Comparison of ENCODE assay signal across 1 cellular context in the genomic region with DNA sequence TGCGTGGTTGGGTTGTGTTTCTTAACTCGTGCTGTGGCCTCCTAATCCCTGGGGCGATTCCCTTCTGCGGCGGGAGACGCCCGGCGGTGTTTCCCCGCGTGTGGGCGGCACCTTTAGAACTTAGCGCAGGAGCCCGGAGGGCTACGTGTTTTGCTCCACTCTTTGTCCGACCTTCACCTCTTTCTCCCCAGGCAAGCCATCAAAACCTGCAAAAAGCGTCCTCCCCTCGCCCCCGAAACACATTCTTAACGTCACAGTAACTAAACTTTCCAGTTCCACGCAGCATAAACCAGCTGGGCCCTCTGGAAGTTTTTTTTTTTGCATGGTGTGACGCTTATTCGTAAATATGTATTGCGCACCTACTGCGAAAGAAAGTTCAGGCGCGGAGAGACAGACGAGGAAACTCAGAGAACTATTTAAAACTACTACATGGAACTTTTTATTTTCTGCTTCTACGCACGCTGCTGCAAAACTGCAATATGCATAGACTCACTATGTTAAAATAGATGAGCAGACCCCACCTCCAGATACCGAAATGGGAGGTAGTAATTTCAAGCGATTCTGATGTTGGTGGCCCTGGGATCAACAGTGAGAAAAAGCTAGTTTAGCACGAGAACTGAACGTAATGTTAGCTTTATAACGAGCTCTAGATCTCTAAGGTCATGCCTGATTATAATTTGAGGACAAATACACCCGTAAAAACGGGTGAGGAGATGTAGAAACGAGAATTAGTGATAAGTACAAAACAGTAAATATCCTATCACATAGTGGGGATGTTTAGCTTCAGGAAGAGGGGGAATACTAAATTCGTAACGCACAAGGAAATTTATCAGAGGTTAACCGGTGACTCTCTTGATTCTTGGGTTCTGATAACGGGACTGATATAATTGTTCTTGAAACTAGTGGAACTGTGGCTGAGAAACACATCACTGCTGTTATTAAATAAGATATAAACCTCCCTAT.
TF ChIP-seq lines count a peak whose summit lies in the region.

No MANE protein-coding gene starts in this region.

TF ChIP-seq in GM12878, 131 proteins besides CTCF, POLR2A, EP300 and RAD21 (continued from another document and continues in another):
- no peak for TF ChIP-seq NFYA (IDR thresholded peaks at IDR 0.05; ENCODE audit: borderline replicate concordance, low read depth, low read length)
- TF ChIP-seq IKZF1 (conservative IDR thresholded peaks at IDR 0.05): no peak; the same call in 1 of the 2 replicates
- TF ChIP-seq TAF1 (IDR thresholded peaks at IDR 0.05; ENCODE audit: borderline replicate concordance, low read depth, low read length): no peak
- no peak for TF ChIP-seq ZSCAN29 (IDR thresholded peaks at IDR 0.05)
- TF ChIP-seq, protein P1, sequence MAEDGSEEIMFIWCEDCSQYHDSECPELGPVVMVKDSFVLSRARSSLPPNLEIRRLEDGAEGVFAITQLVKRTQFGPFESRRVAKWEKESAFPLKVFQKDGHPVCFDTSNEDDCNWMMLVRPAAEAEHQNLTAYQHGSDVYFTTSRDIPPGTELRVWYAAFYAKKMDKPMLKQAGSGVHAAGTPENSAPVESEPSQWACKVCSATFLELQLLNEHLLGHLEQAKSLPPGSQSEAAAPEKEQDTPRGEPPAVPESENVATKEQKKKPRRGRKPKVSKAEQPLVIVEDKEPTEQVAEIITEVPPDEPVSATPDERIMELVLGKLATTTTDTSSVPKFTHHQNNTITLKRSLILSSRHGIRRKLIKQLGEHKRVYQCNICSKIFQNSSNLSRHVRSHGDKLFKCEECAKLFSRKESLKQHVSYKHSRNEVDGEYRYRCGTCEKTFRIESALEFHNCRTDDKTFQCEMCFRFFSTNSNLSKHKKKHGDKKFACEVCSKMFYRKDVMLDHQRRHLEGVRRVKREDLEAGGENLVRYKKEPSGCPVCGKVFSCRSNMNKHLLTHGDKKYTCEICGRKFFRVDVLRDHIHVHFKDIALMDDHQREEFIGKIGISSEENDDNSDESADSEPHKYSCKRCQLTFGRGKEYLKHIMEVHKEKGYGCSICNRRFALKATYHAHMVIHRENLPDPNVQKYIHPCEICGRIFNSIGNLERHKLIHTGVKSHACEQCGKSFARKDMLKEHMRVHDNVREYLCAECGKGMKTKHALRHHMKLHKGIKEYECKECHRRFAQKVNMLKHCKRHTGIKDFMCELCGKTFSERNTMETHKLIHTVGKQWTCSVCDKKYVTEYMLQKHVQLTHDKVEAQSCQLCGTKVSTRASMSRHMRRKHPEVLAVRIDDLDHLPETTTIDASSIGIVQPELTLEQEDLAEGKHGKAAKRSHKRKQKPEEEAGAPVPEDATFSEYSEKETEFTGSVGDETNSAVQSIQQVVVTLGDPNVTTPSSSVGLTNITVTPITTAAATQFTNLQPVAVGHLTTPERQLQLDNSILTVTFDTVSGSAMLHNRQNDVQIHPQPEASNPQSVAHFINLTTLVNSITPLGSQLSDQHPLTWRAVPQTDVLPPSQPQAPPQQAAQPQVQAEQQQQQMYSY (CRISPR knock-in tag; IDR thresholded peaks at IDR 0.05): no peak
- TF ChIP-seq TARDBP (IDR thresholded peaks at IDR 0.05; ENCODE audit: borderline replicate concordance): no peak
- TF ChIP-seq, protein P2, sequence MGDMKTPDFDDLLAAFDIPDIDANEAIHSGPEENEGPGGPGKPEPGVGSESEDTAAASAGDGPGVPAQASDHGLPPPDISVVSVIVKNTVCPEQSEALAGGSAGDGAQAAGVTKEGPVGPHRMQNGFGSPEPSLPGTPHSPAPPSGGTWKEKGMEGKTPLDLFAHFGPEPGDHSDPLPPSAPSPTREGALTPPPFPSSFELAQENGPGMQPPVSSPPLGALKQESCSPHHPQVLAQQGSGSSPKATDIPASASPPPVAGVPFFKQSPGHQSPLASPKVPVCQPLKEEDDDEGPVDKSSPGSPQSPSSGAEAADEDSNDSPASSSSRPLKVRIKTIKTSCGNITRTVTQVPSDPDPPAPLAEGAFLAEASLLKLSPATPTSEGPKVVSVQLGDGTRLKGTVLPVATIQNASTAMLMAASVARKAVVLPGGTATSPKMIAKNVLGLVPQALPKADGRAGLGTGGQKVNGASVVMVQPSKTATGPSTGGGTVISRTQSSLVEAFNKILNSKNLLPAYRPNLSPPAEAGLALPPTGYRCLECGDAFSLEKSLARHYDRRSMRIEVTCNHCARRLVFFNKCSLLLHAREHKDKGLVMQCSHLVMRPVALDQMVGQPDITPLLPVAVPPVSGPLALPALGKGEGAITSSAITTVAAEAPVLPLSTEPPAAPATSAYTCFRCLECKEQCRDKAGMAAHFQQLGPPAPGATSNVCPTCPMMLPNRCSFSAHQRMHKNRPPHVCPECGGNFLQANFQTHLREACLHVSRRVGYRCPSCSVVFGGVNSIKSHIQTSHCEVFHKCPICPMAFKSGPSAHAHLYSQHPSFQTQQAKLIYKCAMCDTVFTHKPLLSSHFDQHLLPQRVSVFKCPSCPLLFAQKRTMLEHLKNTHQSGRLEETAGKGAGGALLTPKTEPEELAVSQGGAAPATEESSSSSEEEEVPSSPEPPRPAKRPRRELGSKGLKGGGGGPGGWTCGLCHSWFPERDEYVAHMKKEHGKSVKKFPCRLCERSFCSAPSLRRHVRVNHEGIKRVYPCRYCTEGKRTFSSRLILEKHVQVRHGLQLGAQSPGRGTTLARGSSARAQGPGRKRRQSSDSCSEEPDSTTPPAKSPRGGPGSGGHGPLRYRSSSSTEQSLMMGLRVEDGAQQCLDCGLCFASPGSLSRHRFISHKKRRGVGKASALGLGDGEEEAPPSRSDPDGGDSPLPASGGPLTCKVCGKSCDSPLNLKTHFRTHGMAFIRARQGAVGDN (IDR thresholded peaks at IDR 0.05): no peak
- TF ChIP-seq STAT3 (IDR thresholded peaks at IDR 0.05; ENCODE audit: low read depth, low read length): no peak
- no peak for TF ChIP-seq CHD1 (IDR thresholded peaks at IDR 0.05; ENCODE audit: low read depth, low read length)
- peak; percentile 45 for TF ChIP-seq MEF2B (IDR thresholded peaks at IDR 0.05; ENCODE audit: partially characterized antibody, poor library complexity, severe bottlenecking)
- TF ChIP-seq SUPT20H (IDR thresholded peaks at IDR 0.05; ENCODE audit: borderline replicate concordance, control insufficient read depth, low read depth, low read length): no peak
- peak; percentile 41 for TF ChIP-seq RUNX3 (IDR thresholded peaks at IDR 0.05; ENCODE audit: low read length)
- TF ChIP-seq HDGF (IDR thresholded peaks at IDR 0.05): no peak
- no peak for TF ChIP-seq ASH2L (IDR thresholded peaks at IDR 0.05; ENCODE audit: borderline replicate concordance, low read depth)
- no peak for TF ChIP-seq HCFC1 (IDR thresholded peaks at IDR 0.05; ENCODE audit: low read length)
- TF ChIP-seq BHLHE40 (IDR thresholded peaks at IDR 0.05; ENCODE audit: borderline replicate concordance in 1 of 2, low read depth in 2 of 2, low read length in 1 of 2): peak; percentile 60 to 79; a peak in 3 of 4 replicates
- no peak for TF ChIP-seq CBX5 (IDR thresholded peaks at IDR 0.05; ENCODE audit: low read depth)
- no peak for TF ChIP-seq MXI1 (IDR thresholded peaks at IDR 0.05; ENCODE audit: low read depth, low read length)
- 0 out of 2 replicates have a peak, but pooled peaks have one; percentile 11 for TF ChIP-seq TCF12 (IDR thresholded peaks at IDR 0.05; ENCODE audit: low read depth, low read length)
- no peak for TF ChIP-seq RCOR1 (conservative IDR thresholded peaks at IDR 0.05; ENCODE audit: low read depth, low read length)
- TF ChIP-seq, protein P3, sequence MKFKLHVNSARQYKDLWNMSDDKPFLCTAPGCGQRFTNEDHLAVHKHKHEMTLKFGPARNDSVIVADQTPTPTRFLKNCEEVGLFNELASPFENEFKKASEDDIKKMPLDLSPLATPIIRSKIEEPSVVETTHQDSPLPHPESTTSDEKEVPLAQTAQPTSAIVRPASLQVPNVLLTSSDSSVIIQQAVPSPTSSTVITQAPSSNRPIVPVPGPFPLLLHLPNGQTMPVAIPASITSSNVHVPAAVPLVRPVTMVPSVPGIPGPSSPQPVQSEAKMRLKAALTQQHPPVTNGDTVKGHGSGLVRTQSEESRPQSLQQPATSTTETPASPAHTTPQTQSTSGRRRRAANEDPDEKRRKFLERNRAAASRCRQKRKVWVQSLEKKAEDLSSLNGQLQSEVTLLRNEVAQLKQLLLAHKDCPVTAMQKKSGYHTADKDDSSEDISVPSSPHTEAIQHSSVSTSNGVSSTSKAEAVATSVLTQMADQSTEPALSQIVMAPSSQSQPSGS (IDR thresholded peaks at IDR 0.05; ENCODE audit: low read length): no peak
- TF ChIP-seq, protein P4, sequence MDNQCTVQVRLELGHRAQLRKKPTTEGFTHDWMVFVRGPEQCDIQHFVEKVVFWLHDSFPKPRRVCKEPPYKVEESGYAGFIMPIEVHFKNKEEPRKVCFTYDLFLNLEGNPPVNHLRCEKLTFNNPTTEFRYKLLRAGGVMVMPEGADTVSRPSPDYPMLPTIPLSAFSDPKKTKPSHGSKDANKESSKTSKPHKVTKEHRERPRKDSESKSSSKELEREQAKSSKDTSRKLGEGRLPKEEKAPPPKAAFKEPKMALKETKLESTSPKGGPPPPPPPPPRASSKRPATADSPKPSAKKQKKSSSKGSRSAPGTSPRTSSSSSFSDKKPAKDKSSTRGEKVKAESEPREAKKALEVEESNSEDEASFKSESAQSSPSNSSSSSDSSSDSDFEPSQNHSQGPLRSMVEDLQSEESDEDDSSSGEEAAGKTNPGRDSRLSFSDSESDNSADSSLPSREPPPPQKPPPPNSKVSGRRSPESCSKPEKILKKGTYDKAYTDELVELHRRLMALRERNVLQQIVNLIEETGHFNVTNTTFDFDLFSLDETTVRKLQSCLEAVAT (IDR thresholded peaks at IDR 0.05): 0 out of 2 replicates have a peak, but pooled peaks have one; percentile 14
- no peak for TF ChIP-seq SUZ12 (IDR thresholded peaks at IDR 0.05; ENCODE audit: unreplicated experiment)
- no peak for TF ChIP-seq GABPA (IDR thresholded peaks at IDR 0.05; ENCODE audit: low read depth)
- no peak for TF ChIP-seq EZH2 (IDR thresholded peaks at IDR 0.05; ENCODE audit: borderline replicate concordance, control insufficient read depth, low read depth, low read length)
- TF ChIP-seq PAX8 (IDR thresholded peaks at IDR 0.05): no peak
- no peak for TF ChIP-seq BMI1 (IDR thresholded peaks at IDR 0.05; ENCODE audit: borderline replicate concordance)
- no peak for TF ChIP-seq BCL11A (IDR thresholded peaks at IDR 0.05; ENCODE audit: low read depth, low read length)
- no peak for TF ChIP-seq MYB (IDR thresholded peaks at IDR 0.05; ENCODE audit: borderline replicate concordance, low read depth, low read length)
- peak in 1 of 2 experiments; percentile 76; a peak in 2 of 3 replicates for TF ChIP-seq EGR1 (IDR thresholded peaks at IDR 0.05; ENCODE audit: borderline replicate concordance in 1 of 2, low read depth in 2 of 2, low read length in 2 of 2)
- no peak for TF ChIP-seq ZNF217 (IDR thresholded peaks at IDR 0.05)
- TF ChIP-seq ETV6 (conservative IDR thresholded peaks at IDR 0.05 in 1 of 2, IDR thresholded peaks at IDR 0.05 in 1 of 2; ENCODE audit: borderline replicate concordance in 1 of 2, low read depth in 1 of 2): no peak
- TF ChIP-seq, protein P5, sequence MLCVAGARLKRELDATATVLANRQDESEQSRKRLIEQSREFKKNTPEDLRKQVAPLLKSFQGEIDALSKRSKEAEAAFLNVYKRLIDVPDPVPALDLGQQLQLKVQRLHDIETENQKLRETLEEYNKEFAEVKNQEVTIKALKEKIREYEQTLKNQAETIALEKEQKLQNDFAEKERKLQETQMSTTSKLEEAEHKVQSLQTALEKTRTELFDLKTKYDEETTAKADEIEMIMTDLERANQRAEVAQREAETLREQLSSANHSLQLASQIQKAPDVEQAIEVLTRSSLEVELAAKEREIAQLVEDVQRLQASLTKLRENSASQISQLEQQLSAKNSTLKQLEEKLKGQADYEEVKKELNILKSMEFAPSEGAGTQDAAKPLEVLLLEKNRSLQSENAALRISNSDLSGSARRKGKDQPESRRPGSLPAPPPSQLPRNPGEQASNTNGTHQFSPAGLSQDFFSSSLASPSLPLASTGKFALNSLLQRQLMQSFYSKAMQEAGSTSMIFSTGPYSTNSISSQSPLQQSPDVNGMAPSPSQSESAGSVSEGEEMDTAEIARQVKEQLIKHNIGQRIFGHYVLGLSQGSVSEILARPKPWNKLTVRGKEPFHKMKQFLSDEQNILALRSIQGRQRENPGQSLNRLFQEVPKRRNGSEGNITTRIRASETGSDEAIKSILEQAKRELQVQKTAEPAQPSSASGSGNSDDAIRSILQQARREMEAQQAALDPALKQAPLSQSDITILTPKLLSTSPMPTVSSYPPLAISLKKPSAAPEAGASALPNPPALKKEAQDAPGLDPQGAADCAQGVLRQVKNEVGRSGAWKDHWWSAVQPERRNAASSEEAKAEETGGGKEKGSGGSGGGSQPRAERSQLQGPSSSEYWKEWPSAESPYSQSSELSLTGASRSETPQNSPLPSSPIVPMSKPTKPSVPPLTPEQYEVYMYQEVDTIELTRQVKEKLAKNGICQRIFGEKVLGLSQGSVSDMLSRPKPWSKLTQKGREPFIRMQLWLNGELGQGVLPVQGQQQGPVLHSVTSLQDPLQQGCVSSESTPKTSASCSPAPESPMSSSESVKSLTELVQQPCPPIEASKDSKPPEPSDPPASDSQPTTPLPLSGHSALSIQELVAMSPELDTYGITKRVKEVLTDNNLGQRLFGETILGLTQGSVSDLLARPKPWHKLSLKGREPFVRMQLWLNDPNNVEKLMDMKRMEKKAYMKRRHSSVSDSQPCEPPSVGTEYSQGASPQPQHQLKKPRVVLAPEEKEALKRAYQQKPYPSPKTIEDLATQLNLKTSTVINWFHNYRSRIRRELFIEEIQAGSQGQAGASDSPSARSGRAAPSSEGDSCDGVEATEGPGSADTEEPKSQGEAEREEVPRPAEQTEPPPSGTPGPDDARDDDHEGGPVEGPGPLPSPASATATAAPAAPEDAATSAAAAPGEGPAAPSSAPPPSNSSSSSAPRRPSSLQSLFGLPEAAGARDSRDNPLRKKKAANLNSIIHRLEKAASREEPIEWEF (IDR thresholded peaks at IDR 0.05; ENCODE audit: insufficient replicate concordance, low read depth, low read length): no peak
- 0 out of 2 replicates have a peak, but pooled peaks have one; percentile 12 for TF ChIP-seq CREM (IDR thresholded peaks at IDR 0.05; ENCODE audit: low read depth)
- peak; percentile 67; the same call in 1 of the 2 replicates for TF ChIP-seq CREB1 (IDR thresholded peaks at IDR 0.05; ENCODE audit: low read depth)
- no peak for TF ChIP-seq RELA (IDR thresholded peaks at IDR 0.05; ENCODE audit: borderline replicate concordance, partially characterized antibody)
- TF ChIP-seq CHD2 (IDR thresholded peaks at IDR 0.05; ENCODE audit: borderline replicate concordance, low read depth, low read length): 0 out of 2 replicates have a peak, but pooled peaks have one; percentile 35
- no peak; the same call in 1 of the 2 replicates for TF ChIP-seq NR2F1 (conservative IDR thresholded peaks at IDR 0.05)
